18 cellular contexts compared by ENCODE assay signal in the genomic region with DNA sequence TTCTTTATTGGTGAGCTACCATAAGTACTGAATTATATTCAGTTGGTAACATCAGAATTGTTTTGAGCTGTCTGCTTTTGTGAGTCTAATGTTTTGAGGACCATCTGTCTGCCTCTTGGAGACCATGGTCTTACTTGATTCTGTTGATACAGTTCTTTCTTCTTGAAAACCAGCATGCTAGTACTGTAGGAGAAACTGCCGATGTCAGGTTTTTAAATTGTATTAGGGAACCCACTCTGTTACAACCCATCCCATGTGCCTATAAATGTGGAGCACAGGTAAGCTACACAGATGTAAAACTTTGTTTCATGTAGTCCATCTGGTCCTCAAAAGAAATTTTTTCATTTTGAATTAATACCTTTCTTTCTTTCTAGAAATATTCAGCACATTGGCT.
"Had no signal": no experiment of that assay in that cellular context is flagged by ENCODE, and none has a peak within 500 bp of the region (broad histone marks: within the 10 kb centered on the region; RNA-seq: fewer than 3 reads in every experiment).

No MANE protein-coding gene starts in this region.

- H2AFZ ChIP-seq: neural progenitor cell had no signal

- H3K9me3 Mint-ChIP-seq: stimulated activated naive CD8-positive, alpha-beta T cell treated with anti-CD3 and anti-CD28 coated beads, Interleukin-15, amount 100 ng/mL, for 72 hours; T-helper 2 cell treated with Interferon-gamma antibody and Interleukin-4, amounts not matched to agents 5 μg/mL and 100 μg/mL, for 36 hours had no signal

- H3K4me3 ChIP-seq: left lung, neural progenitor cell, psoas muscle, thoracic aorta, upper lobe of right lung had no signal

- H3K27me3 ChIP-seq: foreskin keratinocyte, left lung, neural progenitor cell, upper lobe of right lung had no signal

- H3K4me1 ChIP-seq: left lung, neural progenitor cell, psoas muscle, upper lobe of right lung had no signal

- DNase-seq: activated CD4-positive, alpha-beta T cell treated with anti-CD3 and anti-CD28 coated beads for 36 hours; activated CD4-positive, alpha-beta T cell treated with anti-CD3 and anti-CD28 coated beads, Interleukin-2, amount 50 U/mL, for 48 hours; glutamatergic neuron; hippocampal formation; kidney; small intestine; stimulated activated CD4-positive, alpha-beta T cell treated with anti-CD3 and anti-CD28 coated beads, Interleukin-4, amount 100 ng/mL, for 1 hour; stimulated activated naive CD8-positive, alpha-beta T cell treated with anti-CD3 and anti-CD28 coated beads, Interleukin-15, amount 100 ng/mL, for 72 hours; upper lobe of right lung had no signal

- H3K4me2 ChIP-seq: neural progenitor cell had no signal

- FAIRE-seq: kidney, small intestine, TTC549 had no signal

- H3K36me3 Mint-ChIP-seq: activated naive CD8-positive, alpha-beta T cell; neural progenitor cell; WTC11 had no signal

- H3K27me3 Mint-ChIP-seq: activated CD4-positive, alpha-beta T cell treated with anti-CD3 and anti-CD28 coated beads for 36 hours; stimulated activated naive CD8-positive, alpha-beta T cell treated with anti-CD3 and anti-CD28 coated beads, Interleukin-15, amount 100 ng/mL, for 72 hours had no signal

- H3K27ac Mint-ChIP-seq: activated CD4-positive, alpha-beta T cell treated with anti-CD3 and anti-CD28 coated beads for 36 hours; activated naive CD8-positive, alpha-beta T cell; neural progenitor cell; stimulated activated naive CD8-positive, alpha-beta T cell treated with anti-CD3 and anti-CD28 coated beads, Interleukin-15, amount 100 ng/mL, for 72 hours; T-helper 2 cell treated with Interferon-gamma antibody and Interleukin-4, amounts not matched to agents 5 μg/mL and 100 μg/mL, for 36 hours; WTC11 had no signal

- H3K27ac ChIP-seq: foreskin keratinocyte, neural progenitor cell, psoas muscle, thoracic aorta, upper lobe of right lung had no signal

- H3K9ac ChIP-seq: neural progenitor cell had no signal

- H3K36me3 ChIP-seq: left lung, neural progenitor cell, thoracic aorta, upper lobe of right lung had no signal

- H3K4me1 Mint-ChIP-seq: activated CD4-positive, alpha-beta T cell treated with anti-CD3 and anti-CD28 coated beads for 36 hours; stimulated activated naive CD8-positive, alpha-beta T cell treated with anti-CD3 and anti-CD28 coated beads, Interleukin-15, amount 100 ng/mL, for 72 hours; WTC11 had no signal

- H3K9me3 ChIP-seq: left lung, psoas muscle, thoracic aorta, upper lobe of right lung had no signal

- H3K4me3 Mint-ChIP-seq: activated CD4-positive, alpha-beta T cell treated with anti-CD3 and anti-CD28 coated beads for 36 hours; activated naive CD8-positive, alpha-beta T cell; neural progenitor cell; stimulated activated naive CD8-positive, alpha-beta T cell treated with anti-CD3 and anti-CD28 coated beads, Interleukin-15, amount 100 ng/mL, for 72 hours; T-helper 2 cell treated with Interferon-gamma antibody and Interleukin-4, amounts not matched to agents 5 μg/mL and 100 μg/mL, for 36 hours; WTC11 had no signal
